In genomic region chr1:202243006-202243405, GRCh38 we compare ENCODE assay signal across 22 cellular contexts. TPM values are rescaled to one million over a fixed set of nuclear protein-coding genes. Genes with fewer than 3 reads are reported as not detected.
DNase-seq lines count a peak whose midpoint lies in the region; ATAC-seq, FAIRE-seq and TF ChIP-seq lines count a peak whose summit lies in the region.
"Had no signal": no experiment of that assay in that cellular context is flagged by ENCODE, and none has a peak within 500 bp of the region (broad histone marks: within the 10 kb centered on the region; RNA-seq: fewer than 3 reads in every experiment).

No MANE protein-coding gene starts in this region.

- no peaks in the 10 kb centered on the region for H3K4me1 Mint-ChIP-seq in stimulated activated effector memory CD8-positive, alpha-beta T cell treated with anti-CD3 and anti-CD28 coated beads, Interleukin-12 subunit alpha, Interleukin-12 subunit beta, amount 100 ng/mL, for 72 hours
- H3K4me1 Mint-ChIP-seq: CD4-positive, CD25-positive, alpha-beta regulatory T cell had no signal

- no peak overlapping the region for H3K4me3 ChIP-seq in kidney (ENCODE audit: low read length in 2 of 2)
- H3K4me3 ChIP-seq: MG63, SJCRH30 had no signal

- H3K4me3 Mint-ChIP-seq in stimulated activated effector memory CD8-positive, alpha-beta T cell treated with anti-CD3 and anti-CD28 coated beads, Interleukin-12 subunit alpha, Interleukin-12 subunit beta, amount 100 ng/mL, for 72 hours: no peak overlapping the region
- H3K4me3 Mint-ChIP-seq: CD4-positive, CD25-positive, alpha-beta regulatory T cell had no signal

- POLR2A ChIA-PET in RWPE1 (lab: Yijun Ruan, JAX; ENCODE audit: low non-redundant PET): no interaction called here

- no peaks in the 10 kb centered on the region for H3K9me3 ChIP-seq in kidney (ENCODE audit: control insufficient read depth in 1 of 2, low read length in 2 of 2)
- H3K9me3 ChIP-seq: MG63, SJCRH30 had no signal

- no peak overlapping the region for H3K9ac ChIP-seq in kidney (ENCODE audit: low read length in 2 of 2)

- DNase-seq in activated effector memory CD4-positive, alpha-beta T cell treated with anti-CD3 and anti-CD28 coated beads, Interleukin-2, amount 50 U/mL, for 16 hours: peak; percentile 19
- no peak for DNase-seq in activated effector memory CD4-positive, alpha-beta T cell treated with Interleukin-2 at 50 U/mL for 16 hours
- DNase-seq in RWPE1 (ENCODE audit: low spot score): no peak
- peak; percentile 12 for DNase-seq in kidney
- DNase-seq in stimulated activated effector memory CD8-positive, alpha-beta T cell treated with anti-CD3 and anti-CD28 coated beads, Interleukin-12 subunit alpha, Interleukin-12 subunit beta, amount 100 ng/mL, for 72 hours (ENCODE audit: low spot score in 2 of 2): no peak
- DNase-seq: CD4-positive, CD25-positive, alpha-beta regulatory T cell; EL; GF-D8; MG63; NCI-H1417; NCI-H1694 treated with DMSO at 0.1 percent for 48 hours; NCI-H2081 treated with DMSO at 0.1 percent for 48 hours; NCI-H2171 treated with DMSO at 0.1 percent for 48 hours; NCI-H524 treated with DMSO at 0.1 percent for 48 hours; NCI-H82; SJCRH30 had no signal

- H3K4me1 ChIP-seq in kidney (ENCODE audit: control insufficient read depth in 1 of 2, insufficient read depth in 1 of 2, low read depth in 1 of 2, low read length in 2 of 2): no peaks in the 10 kb centered on the region

- ATAC-seq in stimulated activated effector memory CD8-positive, alpha-beta T cell treated with anti-CD3 and anti-CD28 coated beads, Interleukin-12 subunit alpha, Interleukin-12 subunit beta, amount 100 ng/mL, for 72 hours: no peak
- ATAC-seq in HG03460 (IDR thresholded peaks at IDR 0.05; ENCODE audit: unreplicated experiment) (no peak), HG02870 (IDR thresholded peaks at IDR 0.05; ENCODE audit: unreplicated experiment) (no peak)
- ATAC-seq: Panc1 had no signal

- intact Hi-C loops in kidney (cut with DNase I): no loop called here

- CTCF ChIA-PET in RWPE1 (lab: Yijun Ruan, JAX): interaction anchor here (0.6 kb wide), 1 partner anchor 54 kb away, joined by 6 read pairs; no protein-coding TSS in a partner anchor

- H3K36me3 ChIP-seq in kidney (ENCODE audit: control insufficient read depth in 1 of 2, insufficient read depth in 2 of 2, low read length in 2 of 2): no peaks in the 10 kb centered on the region
- H3K36me3 ChIP-seq: MG63, SJCRH30 had no signal

- no peak for FAIRE-seq in kidney (lab: Jason Lieb, UNC)
- FAIRE-seq: A204.1, H1 had no signal

- H3K27ac ChIP-seq in RWPE1 (peak overlapping the region; percentile 13; the same call in 1 of the 2 replicates), kidney (ENCODE audit: low read depth in 2 of 2, low read length in 2 of 2) (no peak overlapping the region)
- H3K27ac ChIP-seq: SJCRH30 had no signal

- peak overlapping the region; percentile 48 for H3K27ac Mint-ChIP-seq in stimulated activated effector memory CD8-positive, alpha-beta T cell treated with anti-CD3 and anti-CD28 coated beads, Interleukin-12 subunit alpha, Interleukin-12 subunit beta, amount 100 ng/mL, for 72 hours

- no peaks in the 10 kb centered on the region for H3K9me3 Mint-ChIP-seq in stimulated activated effector memory CD8-positive, alpha-beta T cell treated with anti-CD3 and anti-CD28 coated beads, Interleukin-12 subunit alpha, Interleukin-12 subunit beta, amount 100 ng/mL, for 72 hours
- H3K9me3 Mint-ChIP-seq: CD4-positive, CD25-positive, alpha-beta regulatory T cell had no signal

- no peaks in the 10 kb centered on the region for H3K36me3 Mint-ChIP-seq in stimulated activated effector memory CD8-positive, alpha-beta T cell treated with anti-CD3 and anti-CD28 coated beads, Interleukin-12 subunit alpha, Interleukin-12 subunit beta, amount 100 ng/mL, for 72 hours
- H3K36me3 Mint-ChIP-seq: CD4-positive, CD25-positive, alpha-beta regulatory T cell had no signal

- no peak for TF ChIP-seq CTCF in RWPE1 (conservative IDR thresholded peaks at IDR 0.05; ENCODE audit: low read depth)
- TF ChIP-seq CTCF in kidney (IDR thresholded peaks at IDR 0.05; ENCODE audit: borderline replicate concordance, extremely low read depth, insufficient read depth): no peak

RNA-seq across cellular contexts. Expression of gene LGR6, which starts 49.4 kb away (rescaled TPM):
- total RNA-seq in kidney: 4.1 TPM
- polyA plus RNA-seq in kidney (ENCODE audit: insufficient read depth, low read depth, low replicate concordance): 1.8 TPM
- total RNA-seq: LHCN-M2, SJCRH30 had no signal

Comparison
In these comparisons a context has a peak if more than half of its experiments do, and no peak if none do; other contexts are left out.
1. DNase-seq: peak in activated effector memory CD4-positive, alpha-beta T cell treated with anti-CD3 and anti-CD28 coated beads, Interleukin-2, amount 50 U/mL, for 16 hours (single experiment) and kidney (single experiment); none in activated effector memory CD4-positive, alpha-beta T cell treated with Interleukin-2 at 50 U/mL for 16 hours (single experiment), RWPE1 (single experiment) and stimulated activated effector memory CD8-positive, alpha-beta T cell treated with anti-CD3 and anti-CD28 coated beads, Interleukin-12 subunit alpha, Interleukin-12 subunit beta, amount 100 ng/mL, for 72 hours (0 of 2).